In the genomic region with DNA sequence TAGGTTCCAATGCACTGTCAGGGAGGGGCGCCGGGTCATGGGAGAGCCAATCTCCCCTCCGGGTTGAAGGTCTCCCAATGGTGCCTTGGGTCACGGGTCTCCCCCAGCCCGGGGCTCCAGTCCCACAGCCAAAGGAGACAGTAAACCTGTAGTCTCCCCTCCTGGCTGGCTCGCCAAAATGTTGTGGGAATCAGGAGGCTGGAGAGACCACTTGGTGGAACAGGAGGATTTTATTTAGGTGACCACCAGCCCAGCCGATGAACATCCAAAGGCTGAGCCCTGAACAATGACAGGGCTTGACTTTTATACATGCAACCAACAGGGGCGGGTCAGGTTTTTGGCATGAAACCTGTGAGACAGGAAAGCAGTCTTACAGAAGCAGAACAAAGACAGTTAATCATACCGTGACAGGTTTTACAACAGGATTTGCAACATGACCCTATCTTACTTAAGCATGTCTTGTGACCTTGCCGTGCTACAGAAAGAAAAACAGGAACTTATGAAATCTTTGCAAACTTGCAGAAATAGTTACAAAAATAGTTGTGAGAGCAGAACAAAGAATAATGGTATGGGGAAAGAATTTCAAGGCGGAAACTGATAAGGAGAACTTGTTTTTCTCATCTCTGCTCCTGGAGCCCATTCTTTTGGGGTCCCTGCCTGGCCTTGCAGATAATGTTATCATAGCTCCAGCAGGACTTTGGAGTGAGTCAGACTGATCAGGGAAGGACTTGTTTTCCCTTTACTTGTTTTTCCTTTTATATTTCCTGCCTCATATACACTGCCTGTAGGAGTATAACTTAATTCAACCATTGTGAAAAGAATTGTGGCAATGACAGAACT, we compare ENCODE assay signal across 1 cellular context.
TF ChIP-seq lines count a peak whose summit lies in the region.

No MANE protein-coding gene starts in this region.

TF ChIP-seq in K562, 482 proteins besides CTCF, POLR2A, EP300 and RAD21 (continued from another document and continues in another):
- TF ChIP-seq BRF2 (IDR thresholded peaks at IDR 0.05; ENCODE audit: borderline replicate concordance, insufficient read depth, insufficient read length) (no peak), GTF2E2 (tag; IDR thresholded peaks at IDR 0.05) (peak; percentile 86; the same call in 1 of the 2 replicates), STAT5A (IDR thresholded peaks at IDR 0.05; ENCODE audit: borderline replicate concordance, low read length) (peak; percentile 96), NUFIP1 (IDR thresholded peaks at IDR 0.05; ENCODE audit: partially characterized antibody) (no peak), RNF2 (IDR thresholded peaks at IDR 0.05) (peak; percentile 90), THRAP3 (IDR thresholded peaks at IDR 0.05; ENCODE audit: borderline replicate concordance) (no peak), TSC22D4 (tag; IDR thresholded peaks at IDR 0.05) (no peak), FOXK1 (CRISPR knock-in tag; IDR thresholded peaks at IDR 0.05; ENCODE audit: borderline replicate concordance) (no peak), CBFA2T3 (IDR thresholded peaks at IDR 0.05) (peak; percentile 99), PRMT5 (CRISPR knock-in tag; IDR thresholded peaks at IDR 0.05) (no peak), SP1 (CRISPR knock-in tag; IDR thresholded peaks at IDR 0.05) (peak; percentile 81), LEF1 (IDR thresholded peaks at IDR 0.05) (peak; percentile 98), ZNF436 (CRISPR knock-in tag; IDR thresholded peaks at IDR 0.05) (no peak), GTF2A2 (tag; IDR thresholded peaks at IDR 0.05) (peak; percentile 65; the same call in 1 of the 2 replicates), CREB1 (IDR thresholded peaks at IDR 0.05) (peak; percentile 71; the same call in 1 of the 2 replicates), CREB1 (CRISPR knock-in tag; IDR thresholded peaks at IDR 0.05) (no peak), PURB (CRISPR knock-in tag; IDR thresholded peaks at IDR 0.05; ENCODE audit: low read depth) (no peak), KDM1A (IDR thresholded peaks at IDR 0.05) (peak; percentile 96 to 98), ZNF124 (CRISPR knock-in tag; IDR thresholded peaks at IDR 0.05) (no peak), SMAD3 (CRISPR knock-in tag; conservative IDR thresholded peaks at IDR 0.05) (peak; percentile 30; the same call in 1 of the 2 replicates), ZNF707 (CRISPR knock-in tag; conservative IDR thresholded peaks at IDR 0.05) (no peak), NFIC (IDR thresholded peaks at IDR 0.05) (peak; percentile 93), ZNF263 (CRISPR knock-in tag; IDR thresholded peaks at IDR 0.05; ENCODE audit: borderline replicate concordance) (0 out of 2 replicates have a peak, but pooled peaks have one; percentile 1), MNT (conservative IDR thresholded peaks at IDR 0.05) (peak; percentile 55 to 89), HDAC2 (IDR thresholded peaks at IDR 0.05) (peak; percentile 95), NFRKB (IDR thresholded peaks at IDR 0.05; ENCODE audit: low read depth) (peak; percentile 92), POU5F1 (IDR thresholded peaks at IDR 0.05; ENCODE audit: borderline replicate concordance, low read depth, low read length, partially characterized antibody) (no peak), TRIM24 (IDR thresholded peaks at IDR 0.05) (peak; percentile 100), PYGO2 (tag; IDR thresholded peaks at IDR 0.05) (peak; percentile 80), NCOA1 (IDR thresholded peaks at IDR 0.05; ENCODE audit: low read depth) (peak; percentile 96), RBFOX2 (IDR thresholded peaks at IDR 0.05; ENCODE audit: low read depth, low read length) (peak; percentile 74), ZNF717 (CRISPR knock-in tag; IDR thresholded peaks at IDR 0.05) (0 out of 2 replicates have a peak, but pooled peaks have one; percentile 35), ILF3 (IDR thresholded peaks at IDR 0.05; ENCODE audit: borderline replicate concordance) (peak; percentile 97), ZNF384 (IDR thresholded peaks at IDR 0.05; ENCODE audit: low read depth, low read length) (no peak), NR1H2 (CRISPR knock-in tag; IDR thresholded peaks at IDR 0.05) (no peak), ZC3H11A (IDR thresholded peaks at IDR 0.05; ENCODE audit: low read depth, low read length) (no peak), ZFP1 (CRISPR knock-in tag; IDR thresholded peaks at IDR 0.05) (no peak), ZNF512 (tag; IDR thresholded peaks at IDR 0.05) (no peak), ELF4 (CRISPR knock-in tag; IDR thresholded peaks at IDR 0.05) (0 out of 2 replicates have a peak, but pooled peaks have one; percentile 50), ELK1 (CRISPR knock-in tag; IDR thresholded peaks at IDR 0.05) (no peak), ZNF354B (CRISPR knock-in tag; IDR thresholded peaks at IDR 0.05) (0 out of 2 replicates have a peak, but pooled peaks have one; percentile 11), NFXL1 (CRISPR knock-in tag; IDR thresholded peaks at IDR 0.05) (no peak; the same call in 1 of the 2 replicates), PML (IDR thresholded peaks at IDR 0.05; ENCODE audit: low read length) (peak; percentile 99), ZSCAN29 (IDR thresholded peaks at IDR 0.05) (0 out of 2 replicates have a peak, but pooled peaks have one; percentile 12), BRCA1 (IDR thresholded peaks at IDR 0.05) (no peak), BRCA1 (CRISPR knock-in tag; IDR thresholded peaks at IDR 0.05) (no peak), LARP7 (IDR thresholded peaks at IDR 0.05) (no peak; the same call in 1 of the 2 replicates), HDAC3 (IDR thresholded peaks at IDR 0.05; ENCODE audit: borderline replicate concordance, partially characterized antibody) (peak; percentile 99)
- TF ChIP-seq, protein P1, sequence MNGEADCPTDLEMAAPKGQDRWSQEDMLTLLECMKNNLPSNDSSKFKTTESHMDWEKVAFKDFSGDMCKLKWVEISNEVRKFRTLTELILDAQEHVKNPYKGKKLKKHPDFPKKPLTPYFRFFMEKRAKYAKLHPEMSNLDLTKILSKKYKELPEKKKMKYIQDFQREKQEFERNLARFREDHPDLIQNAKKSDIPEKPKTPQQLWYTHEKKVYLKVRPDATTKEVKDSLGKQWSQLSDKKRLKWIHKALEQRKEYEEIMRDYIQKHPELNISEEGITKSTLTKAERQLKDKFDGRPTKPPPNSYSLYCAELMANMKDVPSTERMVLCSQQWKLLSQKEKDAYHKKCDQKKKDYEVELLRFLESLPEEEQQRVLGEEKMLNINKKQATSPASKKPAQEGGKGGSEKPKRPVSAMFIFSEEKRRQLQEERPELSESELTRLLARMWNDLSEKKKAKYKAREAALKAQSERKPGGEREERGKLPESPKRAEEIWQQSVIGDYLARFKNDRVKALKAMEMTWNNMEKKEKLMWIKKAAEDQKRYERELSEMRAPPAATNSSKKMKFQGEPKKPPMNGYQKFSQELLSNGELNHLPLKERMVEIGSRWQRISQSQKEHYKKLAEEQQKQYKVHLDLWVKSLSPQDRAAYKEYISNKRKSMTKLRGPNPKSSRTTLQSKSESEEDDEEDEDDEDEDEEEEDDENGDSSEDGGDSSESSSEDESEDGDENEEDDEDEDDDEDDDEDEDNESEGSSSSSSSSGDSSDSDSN (IDR thresholded peaks at IDR 0.05; ENCODE audit: borderline replicate concordance in 1 of 2, low read depth in 2 of 2, low read length in 2 of 2) = no peak
- TF ChIP-seq, protein P2, sequence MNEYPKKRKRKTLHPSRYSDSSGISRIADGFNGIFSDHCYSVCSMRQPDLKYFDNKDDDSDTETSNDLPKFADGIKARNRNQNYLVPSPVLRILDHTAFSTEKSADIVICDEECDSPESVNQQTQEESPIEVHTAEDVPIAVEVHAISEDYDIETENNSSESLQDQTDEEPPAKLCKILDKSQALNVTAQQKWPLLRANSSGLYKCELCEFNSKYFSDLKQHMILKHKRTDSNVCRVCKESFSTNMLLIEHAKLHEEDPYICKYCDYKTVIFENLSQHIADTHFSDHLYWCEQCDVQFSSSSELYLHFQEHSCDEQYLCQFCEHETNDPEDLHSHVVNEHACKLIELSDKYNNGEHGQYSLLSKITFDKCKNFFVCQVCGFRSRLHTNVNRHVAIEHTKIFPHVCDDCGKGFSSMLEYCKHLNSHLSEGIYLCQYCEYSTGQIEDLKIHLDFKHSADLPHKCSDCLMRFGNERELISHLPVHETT (CRISPR knock-in tag; conservative IDR thresholded peaks at IDR 0.05 in 1 of 2, IDR thresholded peaks at IDR 0.05 in 1 of 2) = peak in 1 of 2 experiments; percentile 84; a peak in 2 of 4 replicates
- TF ChIP-seq, protein P3, sequence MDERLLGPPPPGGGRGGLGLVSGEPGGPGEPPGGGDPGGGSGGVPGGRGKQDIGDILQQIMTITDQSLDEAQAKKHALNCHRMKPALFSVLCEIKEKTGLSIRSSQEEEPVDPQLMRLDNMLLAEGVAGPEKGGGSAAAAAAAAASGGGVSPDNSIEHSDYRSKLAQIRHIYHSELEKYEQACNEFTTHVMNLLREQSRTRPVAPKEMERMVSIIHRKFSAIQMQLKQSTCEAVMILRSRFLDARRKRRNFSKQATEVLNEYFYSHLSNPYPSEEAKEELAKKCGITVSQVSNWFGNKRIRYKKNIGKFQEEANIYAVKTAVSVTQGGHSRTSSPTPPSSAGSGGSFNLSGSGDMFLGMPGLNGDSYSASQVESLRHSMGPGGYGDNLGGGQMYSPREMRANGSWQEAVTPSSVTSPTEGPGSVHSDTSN (CRISPR knock-in tag; IDR thresholded peaks at IDR 0.05; ENCODE audit: low read depth) = peak; percentile 85
- TF ChIP-seq, protein P3 (tag; conservative IDR thresholded peaks at IDR 0.05; ENCODE audit: low read depth) = peak; percentile 99
- TF ChIP-seq, protein P4, sequence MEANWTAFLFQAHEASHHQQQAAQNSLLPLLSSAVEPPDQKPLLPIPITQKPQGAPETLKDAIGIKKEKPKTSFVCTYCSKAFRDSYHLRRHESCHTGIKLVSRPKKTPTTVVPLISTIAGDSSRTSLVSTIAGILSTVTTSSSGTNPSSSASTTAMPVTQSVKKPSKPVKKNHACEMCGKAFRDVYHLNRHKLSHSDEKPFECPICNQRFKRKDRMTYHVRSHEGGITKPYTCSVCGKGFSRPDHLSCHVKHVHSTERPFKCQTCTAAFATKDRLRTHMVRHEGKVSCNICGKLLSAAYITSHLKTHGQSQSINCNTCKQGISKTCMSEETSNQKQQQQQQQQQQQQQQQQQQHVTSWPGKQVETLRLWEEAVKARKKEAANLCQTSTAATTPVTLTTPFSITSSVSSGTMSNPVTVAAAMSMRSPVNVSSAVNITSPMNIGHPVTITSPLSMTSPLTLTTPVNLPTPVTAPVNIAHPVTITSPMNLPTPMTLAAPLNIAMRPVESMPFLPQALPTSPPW (CRISPR knock-in tag; IDR thresholded peaks at IDR 0.05) = peak; percentile 71
- TF ChIP-seq, protein P5, sequence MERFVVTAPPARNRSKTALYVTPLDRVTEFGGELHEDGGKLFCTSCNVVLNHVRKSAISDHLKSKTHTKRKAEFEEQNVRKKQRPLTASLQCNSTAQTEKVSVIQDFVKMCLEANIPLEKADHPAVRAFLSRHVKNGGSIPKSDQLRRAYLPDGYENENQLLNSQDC (CRISPR knock-in tag; IDR thresholded peaks at IDR 0.05) = 0 out of 2 replicates have a peak, but pooled peaks have one; percentile 8
- TF ChIP-seq, protein P6, sequence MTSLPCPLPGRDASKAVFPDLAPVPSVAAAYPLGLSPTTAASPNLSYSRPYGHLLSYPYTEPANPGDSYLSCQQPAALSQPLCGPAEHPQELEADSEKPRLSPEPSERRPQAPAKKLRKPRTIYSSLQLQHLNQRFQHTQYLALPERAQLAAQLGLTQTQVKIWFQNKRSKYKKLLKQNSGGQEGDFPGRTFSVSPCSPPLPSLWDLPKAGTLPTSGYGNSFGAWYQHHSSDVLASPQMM (CRISPR knock-in tag; IDR thresholded peaks at IDR 0.05) = no peak
